In genomic region chr4:173370130-173370476, GRCh38 we compare ENCODE assay signal across 8 cellular contexts. TPM values are rescaled to one million over a fixed set of nuclear protein-coding genes. Genes with fewer than 3 reads are reported as not detected.
DNase-seq lines count a peak whose midpoint lies in the region; ATAC-seq and TF ChIP-seq lines count a peak whose summit lies in the region.

No MANE protein-coding gene starts in this region.

- H3K4me3 Mint-ChIP-seq in T-helper 1 cell treated with Interleukin-12 subunit alpha and Interleukin-12 subunit beta and Interleukin-4 antibody, amounts not matched to agents 30 μg/mL and 1 μg/mL, for 36 hours = peak overlapping the region; percentile 100
- peak overlapping the region; percentile 96 for H3K4me3 Mint-ChIP-seq in MCF 10A (ENCODE audit: unreplicated experiment)

- H3K36me3 Mint-ChIP-seq in T-helper 1 cell treated with Interleukin-12 subunit alpha and Interleukin-12 subunit beta and Interleukin-4 antibody, amounts not matched to agents 30 μg/mL and 1 μg/mL, for 36 hours (ENCODE audit: low read depth) = peaks cover 7% of the 10 kb centered on the region
- peaks cover 12% of the 10 kb centered on the region for H3K36me3 Mint-ChIP-seq in MCF 10A (ENCODE audit: insufficient read depth, unreplicated experiment)

- TF ChIP-seq CTCF in GM12865 (IDR thresholded peaks at IDR 0.05; ENCODE audit: insufficient read depth, low read depth, low read length, missing control alignments) = no peak
- TF ChIP-seq CTCF in MCF 10A (IDR thresholded peaks at IDR 0.05; ENCODE audit: unreplicated experiment) = no peak
- no peak for TF ChIP-seq CTCF in right lobe of liver (IDR thresholded peaks at IDR 0.05)

- CTCF ChIA-PET in MCF 10A (lab: Yijun Ruan, JAX) = interaction anchor here (0.7 to 6.5 kb wide), 6 partner anchors 37 to 357 kb away, joined by 3 to 63 read pairs (median 6); partner anchors contain the start of gene HMGB2

- H3K9me3 Mint-ChIP-seq in T-helper 1 cell treated with Interleukin-12 subunit alpha and Interleukin-12 subunit beta and Interleukin-4 antibody, amounts not matched to agents 30 μg/mL and 1 μg/mL, for 36 hours = no peaks in the 10 kb centered on the region
- H3K9me3 Mint-ChIP-seq in MCF 10A (ENCODE audit: unreplicated experiment) = no peaks in the 10 kb centered on the region

- H3K27me3 Mint-ChIP-seq in T-helper 1 cell treated with Interleukin-12 subunit alpha and Interleukin-12 subunit beta and Interleukin-4 antibody, amounts not matched to agents 30 μg/mL and 1 μg/mL, for 36 hours (ENCODE audit: low read depth) = no peaks in the 10 kb centered on the region
- H3K27me3 Mint-ChIP-seq in MCF 10A (ENCODE audit: insufficient read depth, unreplicated experiment) = no peaks in the 10 kb centered on the region

- intact Hi-C loops in MCF 10A (cut with micrococcal nuclease) (no loop called here), right lobe of liver (cut with DNase I) (no loop called here)

- peaks cover 44% of the 10 kb centered on the region for H3K4me1 Mint-ChIP-seq in T-helper 1 cell treated with Interleukin-12 subunit alpha and Interleukin-12 subunit beta and Interleukin-4 antibody, amounts not matched to agents 30 μg/mL and 1 μg/mL, for 36 hours (ENCODE audit: low read depth)
- H3K4me1 Mint-ChIP-seq in MCF 10A (ENCODE audit: insufficient read depth, unreplicated experiment) = peaks cover 20% of the 10 kb centered on the region

- H3K27ac Mint-ChIP-seq in T-helper 1 cell treated with Interleukin-12 subunit alpha and Interleukin-12 subunit beta and Interleukin-4 antibody, amounts not matched to agents 30 μg/mL and 1 μg/mL, for 36 hours = peak overlapping the region; percentile 99
- peak overlapping the region; percentile 96 for H3K27ac Mint-ChIP-seq in MCF 10A (ENCODE audit: low read depth, unreplicated experiment)

- peaks cover 0 to 14% (median 5%) of the 10 kb centered on the region in 4 donors for H3K4me1 ChIP-seq in right lobe of liver

- peak overlapping the region; percentile 90 for H3K4me3 ChIP-seq in GM12865 (ENCODE audit: low read depth, low read length)
- H3K4me3 ChIP-seq in right lobe of liver = peak overlapping the region; percentile 52 to 85 (median 75)

- peak; percentile 0 for TF ChIP-seq POLR2A in right lobe of liver (IDR thresholded peaks at IDR 0.05)

- H3K36me3 ChIP-seq in right lobe of liver = no peaks in the 10 kb centered on the region

- ATAC-seq in HG02852 (IDR thresholded peaks at IDR 0.05; ENCODE audit: unreplicated experiment) = peak; percentile 1
- ATAC-seq in right lobe of liver = peak in 2 of 4 donors; percentile 0 to 7
- no peak for ATAC-seq in GM18519 (IDR thresholded peaks at IDR 0.05; ENCODE audit: low FRiP score, unreplicated experiment)

- peak; percentile 72 for DNase-seq in GM12865 (ENCODE audit: low read depth)
- no peak for DNase-seq in MCF 10A (ENCODE audit: unreplicated experiment)
- peak; percentile 57 to 69 (median 64) for DNase-seq in right lobe of liver
- DNase-seq in stimulated activated CD8-positive, alpha-beta memory T cell treated with anti-CD3 and anti-CD28 coated beads, Interleukin-2, amount 100 ng/mL, for 48 hours (ENCODE audit: low read depth in 2 of 2) = peak; percentile 14 to 26
- DNase-seq in NCI-H510A treated with DMSO at 0.1 percent for 48 hours (lab: John Stamatoyannopoulos, UW) = no peak

- H3K9me3 ChIP-seq in right lobe of liver = no peaks in the 10 kb centered on the region

- H3K27ac ChIP-seq in right lobe of liver = peak overlapping the region; percentile 93 to 97 (median 95)

- 0% methylated on average over 14 of the region's 14 CpGs for WGBS in right lobe of liver (ENCODE audit: insufficient coverage, low coverage, low lambda C conversion rate, missing lambda C conversion rate)

- POLR2A ChIA-PET in MCF 10A (lab: Yijun Ruan, JAX) = interaction anchor here (0.7 to 13.1 kb wide), 20 partner anchors 8 to 912 kb away, joined by 3 to 824 read pairs (median 6); partner anchors contain the start of genes GALNT7 and HMGB2

- BruUV-seq in MCF 10A (replicated peaks; lab: Mats Ljungman, UMichigan) = no TSS peak

- H3K27me3 ChIP-seq in right lobe of liver = no peaks in the 10 kb centered on the region

RNA-seq across cellular contexts. Expression of gene SAP30, which starts 0.7 kb away (rescaled TPM):
- total RNA-seq in MCF 10A (2022) = 17.6 and 30.6 TPM in 2 replicates
- total RNA-seq in right lobe of liver = 10 to 100 TPM in 2 of 6 experiments, 1 to 10 TPM in 4; 3.5 to 12.8 (median 7.7) TPM

RNA-seq across cellular contexts. Expression of gene SCRG1, which starts 28.8 kb away (rescaled TPM):
- total RNA-seq in MCF 10A (2022) (not detected in 2 replicates), right lobe of liver (not detected)

RNA-seq across cellular contexts. Expression of gene HMGB2, which starts 35.9 kb away (rescaled TPM):
- total RNA-seq in MCF 10A (2022) (124 and 176 TPM in 2 replicates), right lobe of liver (10 to 100 TPM in 3 of 6 experiments, 1 to 10 TPM in 3; 6.1 to 13.5 (median 9.2) TPM)

Comparison
In these comparisons a context has a peak if more than half of its experiments do, and no peak if none do; other contexts are left out.
1. DNase-seq: peak in GM12865 (single experiment), right lobe of liver (3 of 3) and stimulated activated CD8-positive, alpha-beta memory T cell treated with anti-CD3 and anti-CD28 coated beads, Interleukin-2, amount 100 ng/mL, for 48 hours (2 of 2); none in MCF 10A (single experiment) and NCI-H510A treated with DMSO at 0.1 percent for 48 hours (single experiment).